Comparison of ENCODE assay signal across 8 cellular contexts in the genomic region with DNA sequence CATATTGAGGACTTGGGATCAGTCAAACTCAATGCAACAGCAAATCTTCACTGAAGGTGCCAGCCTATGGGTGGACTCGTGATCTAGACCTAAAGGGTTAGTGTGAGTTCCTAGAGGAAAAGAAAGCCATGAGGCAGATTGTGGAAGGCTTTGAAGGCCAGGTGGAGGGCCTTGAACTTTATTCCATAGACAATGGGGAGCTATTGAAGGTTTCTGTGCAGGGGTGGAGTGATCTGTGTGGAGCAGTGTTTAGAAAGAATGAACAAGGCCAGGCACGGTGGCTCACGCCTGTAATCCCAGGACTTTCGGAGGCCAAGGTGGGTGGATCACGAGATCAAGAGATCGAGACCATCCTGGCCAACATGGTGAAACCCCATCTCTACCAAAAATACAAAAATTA.
"Had no signal": no experiment of that assay in that cellular context is flagged by ENCODE, and none has a peak within 500 bp of the region (broad histone marks: within the 10 kb centered on the region; RNA-seq: fewer than 3 reads in every experiment).

No MANE protein-coding gene starts in this region.

- H3K4me3 Mint-ChIP-seq: GM23338, H9, IgD-negative memory B cell had no signal

- FAIRE-seq: H1, H54, HTR-8/SVneo had no signal

- H3K9me3 Mint-ChIP-seq: GM23338, H9, IgD-negative memory B cell had no signal

- H3K36me3 Mint-ChIP-seq: IgD-negative memory B cell had no signal

- H3K4me2 ChIP-seq: GM23338 had no signal

- H3K4me1 Mint-ChIP-seq: GM23338, H9 had no signal

- H3K4me3 ChIP-seq: GM23338 had no signal

- ATAC-seq: GM23338 had no signal

- H2AFZ ChIP-seq: GM23338 had no signal

- H3K27ac Mint-ChIP-seq: GM23338, H9, IgD-negative memory B cell had no signal

- DNase-seq: H9, HCEC 1CT, KBM-7 had no signal
